In genomic region chr16:56938664-56939513, GRCh38 we compare ENCODE assay signal across 9 cellular contexts. TPM values are rescaled to one million over a fixed set of nuclear protein-coding genes. Genes with fewer than 3 reads are reported as not detected.
A peak's percentile ranks its signal among the peaks of the same experiment; 100 is the strongest.
DNase-seq lines count a peak whose midpoint lies in the region; ATAC-seq and TF ChIP-seq lines count a peak whose summit lies in the region.
"Had no signal": no experiment of that assay in that cellular context is flagged by ENCODE, and none has a peak within 500 bp of the region (broad histone marks: within the 10 kb centered on the region; RNA-seq: fewer than 3 reads in every experiment).

No MANE protein-coding gene starts in this region.

- BruUV-seq in mammary epithelial cell (replicated peaks; lab: Mats Ljungman, UMichigan): no TSS peak

- ATAC-seq in GM21619 (IDR thresholded peaks at IDR 0.05; ENCODE audit: unreplicated experiment): peak; percentile 36
- peak; percentile 64 for ATAC-seq in naive thymus-derived CD4-positive, alpha-beta T cell

- no peak overlapping the region for H2AFZ ChIP-seq in mammary epithelial cell (ENCODE audit: low read depth, low read length)

- H3K4me2 ChIP-seq in mammary epithelial cell (ENCODE audit: insufficient read depth, low read depth, low read length): no peak overlapping the region

- peak overlapping the region; percentile 21 for H3K27ac ChIP-seq in CD8-positive, alpha-beta memory T cell (ENCODE audit: low read depth, low read length)
- H3K27ac ChIP-seq in naive thymus-derived CD4-positive, alpha-beta T cell (ENCODE audit: low read depth, low read length): peak overlapping the region; percentile 34
- H3K27ac ChIP-seq in mammary epithelial cell (ENCODE audit: insufficient read depth, low read depth, low read length): no peak overlapping the region

- H4K20me1 ChIP-seq in mammary epithelial cell (ENCODE audit: insufficient read depth, low read length): peaks cover 8% of the 10 kb centered on the region

- DNase-seq in CD8-positive, alpha-beta memory T cell: peak; percentile 13 to 65 (median 62)
- DNase-seq in activated CD8-positive, alpha-beta memory T cell treated with anti-CD3 and anti-CD28 coated beads, Interleukin-2, amount 50 U/mL, for 48 hours: peak; percentile 72
- DNase-seq in naive thymus-derived CD4-positive, alpha-beta T cell: peak in 3 of 9 donors; percentile 28 to 51 (median 32)
- no peak for DNase-seq in NK-92 (lab: John Stamatoyannopoulos, UW; ENCODE audit: unreplicated experiment)
- DNase-seq in anterior cingulate cortex (lab: John Stamatoyannopoulos, UW): no peak
- no peak for DNase-seq in SIG-M5 treated with dmso at 0.1 percent for 504 hours (lab: John Stamatoyannopoulos, UW; ENCODE audit: unreplicated experiment)
- DNase-seq in mammary epithelial cell: no peak
- DNase-seq: NCI-H2081 treated with DMSO at 0.1 percent for 48 hours had no signal

- H3K27ac Mint-ChIP-seq in CD8-positive, alpha-beta memory T cell: peak overlapping the region; percentile 76 to 96 (median 90)
- peak overlapping the region; percentile 52 to 97 (median 83) for H3K27ac Mint-ChIP-seq in naive thymus-derived CD4-positive, alpha-beta T cell

- in situ Hi-C loops in mammary epithelial cell (cut with MboI; ENCODE audit: low sequenced_read_pairs in 2 of 2): no loop called here

- intact Hi-C loops in naive thymus-derived CD4-positive, alpha-beta T cell (cut with micrococcal nuclease): loop anchor here in 1 of 2 donors (10.0 kb wide), 2 partner anchors 424 to 506 kb away; partner anchors contain the start of genes CIAPIN1 and COQ9
- intact Hi-C loops in mammary epithelial cell (cut with micrococcal nuclease): loop anchor here (10.0 kb wide), 1 partner anchor 334 kb away; the partner anchor contains the start of gene MT2A

- no peaks in the 10 kb centered on the region for H3K27me3 ChIP-seq in CD8-positive, alpha-beta memory T cell (ENCODE audit: insufficient read depth, low read length, poor library complexity, severe bottlenecking)
- H3K27me3 ChIP-seq in naive thymus-derived CD4-positive, alpha-beta T cell (ENCODE audit: control insufficient read depth in 2 of 2, insufficient read depth in 2 of 2, low read length in 2 of 2): no peaks in the 10 kb centered on the region
- no peaks in the 10 kb centered on the region for H3K27me3 ChIP-seq in mammary epithelial cell (ENCODE audit: insufficient read depth, low read length)

- peaks cover 58% of the 10 kb centered on the region for H3K79me2 ChIP-seq in mammary epithelial cell (ENCODE audit: insufficient read depth, low read length)

- CTCF ChIA-PET in CD8-positive, alpha-beta memory T cell (lab: Charles Lee): interaction anchor here (1.0 to 1.4 kb wide), 2 partner anchors 76 to 146 kb away, joined by 3 to 6 read pairs; no protein-coding TSS in a partner anchor
- CTCF ChIA-PET in naive thymus-derived CD4-positive, alpha-beta T cell (lab: Charles Lee): interaction anchor here (0.6 to 1.4 kb wide), 3 partner anchors 45 to 149 kb away, joined by 3 to 5 read pairs (median 3); no protein-coding TSS in a partner anchor
- CTCF ChIA-PET in mammary epithelial cell (lab: Charles Lee; ENCODE audit: low non-redundant PET): no interaction called here

- H3K4me1 Mint-ChIP-seq in CD8-positive, alpha-beta memory T cell: peaks cover 52 to 90% (median 62%) of the 10 kb centered on the region in 3 donors
- peaks cover 34 to 79% (median 55%) of the 10 kb centered on the region in 7 donors for H3K4me1 Mint-ChIP-seq in naive thymus-derived CD4-positive, alpha-beta T cell

- no peaks in the 10 kb centered on the region for H3K9me3 ChIP-seq in CD8-positive, alpha-beta memory T cell (ENCODE audit: low read length)
- H3K9me3 ChIP-seq in naive thymus-derived CD4-positive, alpha-beta T cell (ENCODE audit: control insufficient read depth in 2 of 3, low read length in 3 of 3): no peaks in the 10 kb centered on the region
- no peaks in the 10 kb centered on the region for H3K9me3 ChIP-seq in mammary epithelial cell (replicated peaks; ENCODE audit: insufficient read depth, low read length)

- peak overlapping the region; percentile 20 to 81 (median 68) for H3K4me3 Mint-ChIP-seq in CD8-positive, alpha-beta memory T cell
- H3K4me3 Mint-ChIP-seq in naive thymus-derived CD4-positive, alpha-beta T cell: peak overlapping the region; percentile 3 to 83 (median 62)

- no peaks in the 10 kb centered on the region for H3K27me3 Mint-ChIP-seq in CD8-positive, alpha-beta memory T cell
- H3K27me3 Mint-ChIP-seq in naive thymus-derived CD4-positive, alpha-beta T cell: no peaks in the 10 kb centered on the region

- H3K9ac ChIP-seq in mammary epithelial cell (ENCODE audit: insufficient read depth, low read length): no peak overlapping the region

- H3K4me3 ChIP-seq in CD8-positive, alpha-beta memory T cell (ENCODE audit: low read length): no peak overlapping the region
- H3K4me3 ChIP-seq in naive thymus-derived CD4-positive, alpha-beta T cell (ENCODE audit: low read length): no peak overlapping the region
- no peak overlapping the region for H3K4me3 ChIP-seq in mammary epithelial cell (replicated peaks in 1 of 3; ENCODE audit: insufficient read depth in 1 of 3, low read depth in 2 of 3, low read length in 3 of 3)

- H3K36me3 Mint-ChIP-seq in CD8-positive, alpha-beta memory T cell: peaks cover 17 to 94% (median 46%) of the 10 kb centered on the region in 3 donors
- H3K36me3 Mint-ChIP-seq in naive thymus-derived CD4-positive, alpha-beta T cell: peaks cover 3 to 66% (median 38%) of the 10 kb centered on the region in 5 donors

- POLR2A ChIA-PET in CD8-positive, alpha-beta memory T cell (lab: Charles Lee): no interaction called here
- POLR2A ChIA-PET in naive thymus-derived CD4-positive, alpha-beta T cell (lab: Charles Lee): interaction anchor here (1.0 kb wide), 2 partner anchors 8 to 9 kb away, joined by 3 read pairs; no protein-coding TSS in a partner anchor

- dilution Hi-C loops in mammary epithelial cell (cut with HindIII; ENCODE audit: low sequenced_read_pairs): no loop called here

- H3K9me3 Mint-ChIP-seq in CD8-positive, alpha-beta memory T cell: no peaks in the 10 kb centered on the region
- no peaks in the 10 kb centered on the region for H3K9me3 Mint-ChIP-seq in naive thymus-derived CD4-positive, alpha-beta T cell

- TF ChIP-seq CTCF in mammary epithelial cell (conservative IDR thresholded peaks at IDR 0.05 in 1 of 2, IDR thresholded peaks at IDR 0.05 in 1 of 2; ENCODE audit: extremely low read depth in 1 of 2, insufficient read depth in 1 of 2, low read depth in 1 of 2, low read length in 2 of 2): no peak

- 93% methylated on average over 7 of the region's 8 CpGs for WGBS in mammary epithelial cell (ENCODE audit: low coverage, missing lambda C conversion rate)

- peaks cover 57% of the 10 kb centered on the region for H3K4me1 ChIP-seq in CD8-positive, alpha-beta memory T cell (ENCODE audit: insufficient read depth, low read length)
- peaks cover 12 to 29% of the 10 kb centered on the region in 2 donors for H3K4me1 ChIP-seq in naive thymus-derived CD4-positive, alpha-beta T cell (ENCODE audit: control insufficient read depth in 2 of 2, insufficient read depth in 2 of 2, low read length in 2 of 2)
- peaks cover 10% of the 10 kb centered on the region for H3K4me1 ChIP-seq in mammary epithelial cell (ENCODE audit: insufficient read depth, low read length)

- peaks cover 67% of the 10 kb centered on the region for H3K36me3 ChIP-seq in CD8-positive, alpha-beta memory T cell (ENCODE audit: insufficient read depth, low read length)
- peaks cover 9 to 84% (median 59%) of the 10 kb centered on the region in 3 experiments for H3K36me3 ChIP-seq in naive thymus-derived CD4-positive, alpha-beta T cell (ENCODE audit: control insufficient read depth in 2 of 3, insufficient read depth in 3 of 3, low read length in 3 of 3)
- peaks cover 75% of the 10 kb centered on the region for H3K36me3 ChIP-seq in mammary epithelial cell (ENCODE audit: insufficient read depth, low read length)

RNA-seq across cellular contexts. Expression of gene HERPUD1, which starts 6.9 kb away (rescaled TPM):
- 100 to 1,000 TPM; 162 to 176 TPM for total RNA-seq in CD8-positive, alpha-beta memory T cell
- 107 TPM for polyA plus RNA-seq in CD8-positive, alpha-beta memory T cell
- total RNA-seq in naive thymus-derived CD4-positive, alpha-beta T cell: 100 to 1,000 TPM; 102 to 226 (median 131) TPM
- polyA plus RNA-seq in naive thymus-derived CD4-positive, alpha-beta T cell: 10 to 100 TPM; 42.0 to 61.8 TPM
- 100 to 1,000 TPM; 166 to 239 TPM for total RNA-seq in mammary epithelial cell
- 131 TPM for polyA plus RNA-seq in mammary epithelial cell
- polyA minus RNA-seq in mammary epithelial cell: 238 TPM

RNA-seq across cellular contexts. Expression of gene CETP, which starts 22.9 kb away (rescaled TPM):
- not detected for total RNA-seq in CD8-positive, alpha-beta memory T cell
- not detected for polyA plus RNA-seq in CD8-positive, alpha-beta memory T cell
- total RNA-seq in naive thymus-derived CD4-positive, alpha-beta T cell: not detected
- polyA plus RNA-seq in naive thymus-derived CD4-positive, alpha-beta T cell: under 1 TPM; 0.17 to 0.25 TPM
- total RNA-seq in mammary epithelial cell: not detected
- not detected for polyA plus RNA-seq in mammary epithelial cell
- not detected for polyA minus RNA-seq in mammary epithelial cell

RNA-seq across cellular contexts. Expression of gene NLRC5, which starts 50.5 kb away (rescaled TPM):
- 100 to 1,000 TPM; 173 to 178 TPM for total RNA-seq in CD8-positive, alpha-beta memory T cell
- polyA plus RNA-seq in CD8-positive, alpha-beta memory T cell: 165 TPM
- total RNA-seq in naive thymus-derived CD4-positive, alpha-beta T cell: 100 to 1,000 TPM; 380 to 615 (median 394) TPM
- 100 to 1,000 TPM in 1 of 2 donors, 10 to 100 TPM in 1; 76.0 to 122 TPM for polyA plus RNA-seq in naive thymus-derived CD4-positive, alpha-beta T cell
- total RNA-seq in mammary epithelial cell: 10 to 100 TPM in 1 of 2 donors, 1 to 10 TPM in 1; 2.7 to 10.2 TPM
- polyA plus RNA-seq in mammary epithelial cell: 2.8 TPM
- polyA minus RNA-seq in mammary epithelial cell: 12.4 TPM

Comparison
In these comparisons a context has a peak if more than half of its experiments do, and no peak if none do; other contexts are left out.
1. DNase-seq: peak in CD8-positive, alpha-beta memory T cell (5 of 5) and activated CD8-positive, alpha-beta memory T cell treated with anti-CD3 and anti-CD28 coated beads, Interleukin-2, amount 50 U/mL, for 48 hours (single experiment); none in NK-92 (single experiment), anterior cingulate cortex (0 of 58), SIG-M5 treated with dmso at 0.1 percent for 504 hours (single experiment) and mammary epithelial cell (single experiment).
2. RNA of gene NLRC5, which starts 50.5 kb away (total RNA-seq): 380 to 615 TPM in naive thymus-derived CD4-positive, alpha-beta T cell and 173 to 178 TPM in CD8-positive, alpha-beta memory T cell; 2.7 to 10.2 TPM in mammary epithelial cell; every median in the first group is over 10 times any median in the second.